ENCODE assay signal across 8 cellular contexts in the genomic region with DNA sequence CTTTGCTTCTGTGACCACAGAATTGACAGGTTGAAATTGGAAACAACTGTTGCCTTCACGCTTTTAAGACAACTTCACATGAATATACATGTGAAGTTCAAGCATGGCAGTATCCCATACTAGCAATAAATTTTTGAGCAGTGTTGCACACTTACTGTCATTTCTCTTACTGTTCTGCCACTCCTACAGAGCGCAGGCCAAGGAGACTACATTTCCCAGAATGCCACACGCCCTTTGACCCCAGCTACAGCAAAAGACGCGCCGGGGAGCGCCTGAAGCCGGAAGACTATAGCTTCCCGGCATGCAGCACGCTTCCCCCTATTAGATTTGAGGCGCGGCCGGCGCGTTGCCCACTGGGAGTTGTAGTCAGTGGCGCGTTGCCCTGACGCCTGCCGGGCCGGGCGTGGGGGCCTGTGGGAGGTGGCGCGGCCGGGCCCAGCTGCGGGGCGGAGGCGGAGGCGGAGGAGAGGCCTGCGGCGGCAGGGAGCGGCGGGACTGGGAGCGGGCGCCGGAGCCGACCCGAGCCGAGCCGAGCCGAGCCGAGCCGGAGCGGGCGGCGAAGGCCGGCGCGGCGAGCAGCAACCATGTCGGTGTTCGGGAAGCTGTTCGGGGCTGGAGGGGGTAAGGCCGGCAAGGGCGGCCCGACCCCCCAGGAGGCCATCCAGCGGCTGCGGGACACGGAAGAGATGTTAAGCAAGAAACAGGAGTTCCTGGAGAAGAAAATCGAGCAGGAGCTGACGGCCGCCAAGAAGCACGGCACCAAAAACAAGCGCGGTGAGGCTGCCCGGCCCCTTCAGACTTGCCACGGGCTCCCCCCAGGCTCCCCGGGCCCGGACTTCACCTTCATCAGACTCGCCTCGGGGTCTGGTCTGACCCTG. TPM values are rescaled to one million over a fixed set of nuclear protein-coding genes. Genes with fewer than 3 reads are reported as not detected.
DNase-seq lines count a peak whose midpoint lies in the region; ATAC-seq and FAIRE-seq lines count a peak whose summit lies in the region.

A gene with protein sequence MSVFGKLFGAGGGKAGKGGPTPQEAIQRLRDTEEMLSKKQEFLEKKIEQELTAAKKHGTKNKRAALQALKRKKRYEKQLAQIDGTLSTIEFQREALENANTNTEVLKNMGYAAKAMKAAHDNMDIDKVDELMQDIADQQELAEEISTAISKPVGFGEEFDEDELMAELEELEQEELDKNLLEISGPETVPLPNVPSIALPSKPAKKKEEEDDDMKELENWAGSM (plus strand): TSS at position 464 of the 878 bp plus-strand sequence. CDS start 121 bp downstream, at position 585.

- H3K79me2 ChIP-seq in mesendoderm (ENCODE audit: control insufficient read depth, insufficient read depth, low read length): peaks cover 44% of the 10 kb centered on the region

- CTCF ChIA-PET in activated CD8-positive, alpha-beta memory T cell treated with anti-CD3 and anti-CD28 coated beads, Interleukin-2, amount 10 ng/mL, durations not matched to agents 7 days and 5 days (lab: Charles Lee): interaction anchor here (0.7 to 2.8 kb wide), 10 partner anchors 10 to 318 kb away, joined by 3 to 12 read pairs (median 4); a partner anchor contains a TSS

- H3K9me3 Mint-ChIP-seq in activated CD8-positive, alpha-beta memory T cell treated with anti-CD3 and anti-CD28 coated beads, Interleukin-2, amount 10 ng/mL, durations not matched to agents 7 days and 5 days (ENCODE audit: low read depth): no peaks in the 10 kb centered on the region

- H4K8ac ChIP-seq in mesendoderm (ENCODE audit: low read depth, low read length): peak within 1 kb of the TSS; percentile 77

- FAIRE-seq in HTR-8/SVneo (lab: Jason Lieb, UNC): peak; percentile 96

- peak; percentile 99 for DNase-seq in COLO829 (ENCODE audit: low spot score)
- DNase-seq in HTR-8/SVneo (ENCODE audit: insufficient read length, low spot score): peak; percentile 98
- peak; percentile 96 for DNase-seq in NOMO-1 treated with dmso at 0.1 percent for 144 hours (lab: John Stamatoyannopoulos, UW; ENCODE audit: unreplicated experiment)
- DNase-seq in activated CD8-positive, alpha-beta memory T cell treated with anti-CD3 and anti-CD28 coated beads, Interleukin-2, amount 10 ng/mL, durations not matched to agents 7 days and 5 days: peak; percentile 99
- peak; percentile 99 for DNase-seq in mesendoderm
- peak; percentile 98 for DNase-seq in stimulated activated CD8-positive, alpha-beta memory T cell treated with anti-CD3 and anti-CD28 coated beads, Interleukin-15, amount 100 ng/mL, for 1 hour (ENCODE audit: low read depth)

- no peak within 1 kb of the TSS for H2BK5ac ChIP-seq in mesendoderm (ENCODE audit: low read length)

- H4K5ac ChIP-seq in mesendoderm (ENCODE audit: low read length): no peak within 1 kb of the TSS

- no peak within 1 kb of the TSS for H3K4ac ChIP-seq in mesendoderm (ENCODE audit: low read depth, low read length)

- H3K4me1 ChIP-seq in endocrine pancreas (ENCODE audit: control insufficient read depth, insufficient read depth, low read length): peaks cover 5% of the 10 kb centered on the region
- H3K4me1 ChIP-seq in mesendoderm (ENCODE audit: control insufficient read depth, low read depth, low read length): peaks cover 5% of the 10 kb centered on the region

- peak within 1 kb of the TSS; percentile 83 for H3K56ac ChIP-seq in mesendoderm (ENCODE audit: low read length)

- H3K4me2 ChIP-seq in mesendoderm (ENCODE audit: low read length): peak within 1 kb of the TSS; percentile 97

- peak within 1 kb of the TSS; percentile 100 for H3K4me3 Mint-ChIP-seq in activated CD8-positive, alpha-beta memory T cell treated with anti-CD3 and anti-CD28 coated beads, Interleukin-2, amount 10 ng/mL, durations not matched to agents 7 days and 5 days

- peaks cover 32% of the 10 kb centered on the region for H3K4me1 Mint-ChIP-seq in activated CD8-positive, alpha-beta memory T cell treated with anti-CD3 and anti-CD28 coated beads, Interleukin-2, amount 10 ng/mL, durations not matched to agents 7 days and 5 days

- H3K9ac ChIP-seq in endocrine pancreas (ENCODE audit: control insufficient read depth, insufficient read depth, low read length) (peak within 1 kb of the TSS; percentile 100), mesendoderm (ENCODE audit: low read length) (peak within 1 kb of the TSS; percentile 83)

- H3K36me3 ChIP-seq in endocrine pancreas (ENCODE audit: control insufficient read depth, insufficient read depth, low read length) (peaks cover 2% of the 10 kb centered on the region), mesendoderm (ENCODE audit: control insufficient read depth, insufficient read depth, low read length) (no peaks in the 10 kb centered on the region)

- H2BK120ac ChIP-seq in mesendoderm (ENCODE audit: low read depth, low read length): no peak within 1 kb of the TSS

- no CpG with 5 or more reads among the region's 70 CpGs for WGBS in mesendoderm (ENCODE audit: extremely low coverage, insufficient coverage, low lambda C conversion rate)

- H3K79me1 ChIP-seq in mesendoderm (ENCODE audit: low read length): peaks cover 25% of the 10 kb centered on the region

- ATAC-seq in GM21367 (IDR thresholded peaks at IDR 0.05; ENCODE audit: unreplicated experiment): peak; percentile 91
- ATAC-seq in activated CD8-positive, alpha-beta memory T cell treated with anti-CD3 and anti-CD28 coated beads, Interleukin-2, amount 10 ng/mL, durations not matched to agents 7 days and 5 days: peak; percentile 99

- H3K27me3 ChIP-seq in endocrine pancreas (ENCODE audit: control insufficient read depth, insufficient read depth, low read length): no peaks in the 10 kb centered on the region
- no peaks in the 10 kb centered on the region for H3K27me3 ChIP-seq in mesendoderm (ENCODE audit: insufficient read depth, low read length, poor library complexity)

- H3K18ac ChIP-seq in mesendoderm (ENCODE audit: low read length): peak within 1 kb of the TSS; percentile 56

- no peaks in the 10 kb centered on the region for H3K27me3 Mint-ChIP-seq in activated CD8-positive, alpha-beta memory T cell treated with anti-CD3 and anti-CD28 coated beads, Interleukin-2, amount 10 ng/mL, durations not matched to agents 7 days and 5 days

- H3K36me3 Mint-ChIP-seq in activated CD8-positive, alpha-beta memory T cell treated with anti-CD3 and anti-CD28 coated beads, Interleukin-2, amount 10 ng/mL, durations not matched to agents 7 days and 5 days: peaks cover 21% of the 10 kb centered on the region

- no peak within 1 kb of the TSS for H3K23ac ChIP-seq in mesendoderm (ENCODE audit: low read length)

- no peak within 1 kb of the TSS for H2BK15ac ChIP-seq in mesendoderm (replicated peaks; ENCODE audit: low read depth)

- no peaks in the 10 kb centered on the region for H3K9me3 ChIP-seq in endocrine pancreas (ENCODE audit: control insufficient read depth, low read length)

- peak within 1 kb of the TSS; percentile 66 for H3K27ac ChIP-seq in mesendoderm (ENCODE audit: low read depth, low read length)

- no peak within 1 kb of the TSS for H2AK5ac ChIP-seq in mesendoderm (ENCODE audit: low read length)

- H3K4me3 ChIP-seq in endocrine pancreas (ENCODE audit: control insufficient read depth, insufficient read depth, low read length) (peak within 1 kb of the TSS; percentile 86), mesendoderm (ENCODE audit: low read length) (peak within 1 kb of the TSS; percentile 89)

- H3K27ac Mint-ChIP-seq in activated CD8-positive, alpha-beta memory T cell treated with anti-CD3 and anti-CD28 coated beads, Interleukin-2, amount 10 ng/mL, durations not matched to agents 7 days and 5 days: peak within 1 kb of the TSS; percentile 96

RNA-seq across cellular contexts. Expression of the gene that starts here (rescaled TPM):
- 10 to 100 TPM; 79.4 to 81.9 TPM for total RNA-seq in activated CD8-positive, alpha-beta memory T cell treated with anti-CD3 and anti-CD28 coated beads, Interleukin-2, amount 10 ng/mL, durations not matched to agents 7 days and 5 days
- polyA plus RNA-seq in mesendoderm (2013, experiment 1 of 2): 58.2 TPM
- 60.2 TPM for polyA plus RNA-seq in mesendoderm (2013, experiment 2 of 2)

Comparison
In these comparisons a context has a peak if more than half of its experiments do, and no peak if none do; other contexts are left out.
1. Peak in every context shown above with its lines: DNase-seq, ATAC-seq, H3K4me3 ChIP-seq and H3K27ac ChIP-seq.